ENCODE assay signal across 20 cellular contexts in the genomic region with DNA sequence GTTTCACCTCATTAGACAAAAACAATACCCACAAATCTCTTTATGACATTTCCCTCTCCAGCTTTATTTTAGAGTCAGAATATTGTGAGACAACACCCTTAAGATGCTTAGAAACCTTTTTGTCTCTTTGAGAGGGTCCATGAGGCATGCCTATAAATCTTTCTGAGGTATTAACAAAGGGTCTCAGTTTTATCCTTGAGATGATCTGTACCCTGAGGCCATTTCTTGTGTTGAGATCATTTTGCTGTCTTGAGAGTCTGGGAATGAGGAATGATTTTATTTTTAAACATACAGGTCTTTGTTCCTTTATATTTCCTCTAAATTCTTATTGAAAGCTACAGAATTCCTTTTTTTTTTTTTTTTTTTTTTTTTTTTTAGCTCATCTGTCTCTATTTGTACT.
"Had no signal": no experiment of that assay in that cellular context is flagged by ENCODE, and none has a peak within 500 bp of the region (broad histone marks: within the 10 kb centered on the region; RNA-seq: fewer than 3 reads in every experiment).

No MANE protein-coding gene starts in this region.

- H3K36me3 ChIP-seq: colonic mucosa, esophagus squamous epithelium, gastroesophageal sphincter, heart left ventricle, left lung, lower lobe of right lung had no signal

- H3K4me3 ChIP-seq: colonic mucosa, esophagus squamous epithelium, gastroesophageal sphincter, heart left ventricle, left lung, lower lobe of right lung had no signal

- H3K4me1 ChIP-seq: colonic mucosa, esophagus squamous epithelium, gastroesophageal sphincter, heart left ventricle, left lung, lower lobe of right lung had no signal

- DNase-seq: colonic mucosa; cortex of kidney; effector CD8-positive, alpha-beta T cell; effector memory CD8-positive, alpha-beta T cell; endodermal cell; erythroblast; esophagus squamous epithelium; foreskin fibroblast; heart left ventricle; hippocampal formation; left cardiac atrium; left lung; left ventricle myocardium superior; lower lobe of right lung; mesenchymal stem cell; midbrain; naive thymus-derived CD4-positive, alpha-beta T cell had no signal

- H3K27me3 ChIP-seq: colonic mucosa, esophagus squamous epithelium, gastroesophageal sphincter, heart left ventricle, left lung had no signal

- H3K27ac ChIP-seq: colonic mucosa, epithelial cell of prostate, esophagus squamous epithelium, gastroesophageal sphincter, heart left ventricle, left lung, lower lobe of right lung had no signal

- ATAC-seq: effector memory CD8-positive, alpha-beta T cell; esophagus mucosa; gastroesophageal sphincter; heart left ventricle; left cardiac atrium; left lung; left ventricle myocardium superior; lower lobe of right lung; naive thymus-derived CD4-positive, alpha-beta T cell had no signal

- H3K9me3 ChIP-seq: colonic mucosa, esophagus squamous epithelium, left lung, lower lobe of right lung had no signal
